In the genomic region with DNA sequence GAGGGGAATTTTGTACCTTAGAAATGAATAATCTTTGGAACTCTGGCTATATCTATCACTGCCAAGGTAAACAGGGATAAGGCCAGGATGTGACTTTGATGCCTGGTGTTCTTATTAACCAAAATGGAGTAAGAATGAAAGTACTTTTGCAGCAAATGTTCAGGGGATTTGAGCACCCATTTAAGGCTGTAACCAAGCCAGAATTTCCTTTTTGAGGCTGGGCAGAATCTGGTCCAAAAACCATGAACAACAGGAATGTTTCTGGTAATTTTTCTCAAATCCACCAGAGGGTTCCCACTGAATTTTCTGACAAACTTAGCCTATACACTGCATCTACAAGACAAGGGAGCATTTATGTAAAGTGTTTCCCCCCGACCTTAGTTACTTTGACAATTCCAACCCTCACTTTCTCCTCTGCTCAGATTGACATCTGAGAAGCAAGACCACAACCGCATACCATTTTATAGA, we compare ENCODE assay signal across 21 cellular contexts.
DNase-seq lines count a peak whose midpoint lies in the region; ATAC-seq and TF ChIP-seq lines count a peak whose summit lies in the region.
"Had no signal": no experiment of that assay in that cellular context is flagged by ENCODE, and none has a peak within 500 bp of the region (broad histone marks: within the 10 kb centered on the region; RNA-seq: fewer than 3 reads in every experiment).

No MANE protein-coding gene starts in this region.

- H2BK120ac ChIP-seq in mesenchymal stem cell (ENCODE audit: low read depth, low read length) = no peak overlapping the region

- no peak overlapping the region for H2BK5ac ChIP-seq in mesenchymal stem cell (ENCODE audit: low read depth, low read length, poor library complexity, severe bottlenecking)

- no peaks in the 10 kb centered on the region for H3K27me3 ChIP-seq in MG63
- H3K27me3 ChIP-seq in ascending aorta = no peaks in the 10 kb centered on the region
- H3K27me3 ChIP-seq in mesenchymal stem cell (ENCODE audit: control insufficient read depth in 1 of 2, insufficient read depth in 1 of 2, low read length in 2 of 2) = peaks cover 5 to 19% of the 10 kb centered on the region in 2 experiments
- H3K27me3 ChIP-seq: adrenal gland, dorsolateral prefrontal cortex, vagina had no signal

- no peak overlapping the region for H3K23ac ChIP-seq in mesenchymal stem cell (ENCODE audit: low read length in 2 of 2)

- no peak overlapping the region for H3K4me2 ChIP-seq in mesenchymal stem cell (ENCODE audit: low read length, poor library complexity, severe bottlenecking)

- peak in 1 of 3 experiments; percentile 13 for TF ChIP-seq CTCF in ascending aorta (IDR thresholded peaks at IDR 0.05)

- intact Hi-C loops in ascending aorta (cut with DNase I) = loop anchor here (5.0 kb wide), 2 partner anchors 84 to 194 kb away; no protein-coding TSS in a partner anchor
- intact Hi-C loops in sciatic nerve (cut with DNase I) = no loop called here

- no peak overlapping the region for H3K18ac ChIP-seq in mesenchymal stem cell (ENCODE audit: low read depth in 1 of 2, low read length in 2 of 2)

- H3K4me3 ChIP-seq in MG63 = no peak overlapping the region
- H3K4me3 ChIP-seq in ascending aorta = no peak overlapping the region
- H3K4me3 ChIP-seq in mesenchymal stem cell (ENCODE audit: insufficient read depth in 1 of 2, low read depth in 1 of 2, low read length in 2 of 2) = no peak overlapping the region
- H3K4me3 ChIP-seq: adrenal gland, dorsolateral prefrontal cortex, lower lobe of right lung, vagina had no signal

- no peak overlapping the region for H2BK15ac ChIP-seq in mesenchymal stem cell (ENCODE audit: low read depth, poor library complexity, severe bottlenecking)

- DNase-seq in MG63 (peak; percentile 25), ascending aorta (ENCODE audit: low spot score in 2 of 2) (no peak), glomerular visceral epithelial cell (ENCODE audit: extremely low spot score) (peak; percentile 14), sciatic nerve (ENCODE audit: low spot score) (no peak), mesenchymal stem cell (no peak)
- no peak for DNase-seq in central memory CD4-positive, alpha-beta T cell
- DNase-seq: activated CD4-positive, alpha-beta T cell treated with anti-CD3 and anti-CD28 coated beads for 4 hours; dorsolateral prefrontal cortex; HCEC 1CT; KBM-7; lower lobe of right lung; NCI-H1105; NCI-H526 treated with DMSO at 0.1 percent for 48 hours; posterior cingulate gyrus; small intestine; stimulated activated CD4-positive, alpha-beta T cell treated with anti-CD3 and anti-CD28 coated beads, Interleukin-4, amount 100 ng/mL, for 24 hours had no signal

- no peak overlapping the region for H2AK5ac ChIP-seq in mesenchymal stem cell (ENCODE audit: low read length, severe bottlenecking)

- H3K9ac ChIP-seq in mesenchymal stem cell (ENCODE audit: low read length) = no peak overlapping the region

- WGBS in mesenchymal stem cell = 85% methylated on average over 2 of the region's 2 CpGs

- no peaks in the 10 kb centered on the region for H3K9me3 ChIP-seq in MG63
- no peaks in the 10 kb centered on the region for H3K9me3 ChIP-seq in ascending aorta
- no peaks in the 10 kb centered on the region for H3K9me3 ChIP-seq in mesenchymal stem cell (ENCODE audit: control insufficient read depth, low read length)
- H3K9me3 ChIP-seq: adrenal gland, lower lobe of right lung, vagina had no signal

- H3K4me1 ChIP-seq in ascending aorta = peaks cover 0 to 8% of the 10 kb centered on the region in 2 donors
- peaks cover 2% of the 10 kb centered on the region for H3K4me1 ChIP-seq in mesenchymal stem cell (ENCODE audit: control insufficient read depth, insufficient read depth, low read depth, low read length)
- H3K4me1 ChIP-seq: lower lobe of right lung, vagina had no signal

- no peaks in the 10 kb centered on the region for H3K36me3 ChIP-seq in MG63
- H3K36me3 ChIP-seq in ascending aorta = no peaks in the 10 kb centered on the region
- H3K36me3 ChIP-seq in mesenchymal stem cell (ENCODE audit: control insufficient read depth in 1 of 2, insufficient read depth in 2 of 2, low read depth in 1 of 2, low read length in 2 of 2) = no peaks in the 10 kb centered on the region
- H3K36me3 ChIP-seq: adrenal gland, lower lobe of right lung, vagina had no signal

- H3K14ac ChIP-seq in mesenchymal stem cell (ENCODE audit: low read length in 2 of 2) = no peak overlapping the region

- peak overlapping the region; percentile 51 to 68 for H3K27ac ChIP-seq in ascending aorta
- no peak overlapping the region for H3K27ac ChIP-seq in mesenchymal stem cell (ENCODE audit: low read length, poor library complexity, severe bottlenecking)
- H3K27ac ChIP-seq: adrenal gland, dorsolateral prefrontal cortex, epithelial cell of prostate, lower lobe of right lung, vagina had no signal

- H4K8ac ChIP-seq in mesenchymal stem cell (ENCODE audit: low read length) = no peak overlapping the region

- H3K4ac ChIP-seq in mesenchymal stem cell (ENCODE audit: low read depth in 1 of 2, low read length in 2 of 2) = no peak overlapping the region

- ATAC-seq in sciatic nerve (peak; percentile 44), HG03095 (IDR thresholded peaks at IDR 0.05; ENCODE audit: unreplicated experiment) (no peak)
- ATAC-seq: lower lobe of right lung, Panc1 had no signal

- no peak overlapping the region for H2AFZ ChIP-seq in mesenchymal stem cell (ENCODE audit: low read depth, low read length)

- no peaks in the 10 kb centered on the region for H3K79me1 ChIP-seq in mesenchymal stem cell (replicated peaks; ENCODE audit: low read length, poor library complexity, severe bottlenecking)

- no peak overlapping the region for H2BK12ac ChIP-seq in mesenchymal stem cell (ENCODE audit: low read length in 2 of 2)

- H4K91ac ChIP-seq in mesenchymal stem cell (ENCODE audit: low read length) = no peak overlapping the region

Comparison
In these comparisons a context has a peak if more than half of its experiments do, and no peak if none do; other contexts are left out.
1. DNase-seq: peak in MG63 (single experiment) and glomerular visceral epithelial cell (single experiment); none in ascending aorta (0 of 2), sciatic nerve (single experiment), central memory CD4-positive, alpha-beta T cell (single experiment) and mesenchymal stem cell (single experiment).